18 cellular contexts compared by ENCODE assay signal in genomic region chr19:8262431-8262830, GRCh38. TPM values are rescaled to one million over a fixed set of nuclear protein-coding genes. Genes with fewer than 3 reads are reported as not detected.
DNase-seq lines count a peak whose midpoint lies in the region; ATAC-seq and TF ChIP-seq lines count a peak whose summit lies in the region.
"Had no signal": no experiment of that assay in that cellular context is flagged by ENCODE, and none has a peak within 500 bp of the region (broad histone marks: within the 10 kb centered on the region; RNA-seq: fewer than 3 reads in every experiment).

No MANE protein-coding gene starts in this region.

- no peak overlapping the region for H3K4me3 ChIP-seq in right lobe of liver
- H3K4me3 ChIP-seq in spleen = no peak overlapping the region
- H3K4me3 ChIP-seq: BLaER1 had no signal

- H3K9me3 Mint-ChIP-seq in WTC11 = peaks cover 9% of the 10 kb centered on the region; the same call in 1 of the 2 replicates
- H3K9me3 Mint-ChIP-seq in natural killer cell = no peaks in the 10 kb centered on the region
- H3K9me3 Mint-ChIP-seq: CD8-positive, alpha-beta T cell had no signal

- ATAC-seq in left cardiac atrium (no peak), right lobe of liver (no peak), HG02981 (IDR thresholded peaks at IDR 0.05; ENCODE audit: unreplicated experiment) (no peak), WTC11 (no peak), natural killer cell (no peak)
- ATAC-seq: CD8-positive, alpha-beta T cell had no signal

- no peaks in the 10 kb centered on the region; the same call in 1 of the 2 replicates for H3K27me3 Mint-ChIP-seq in WTC11 (ENCODE audit: low read depth)
- no peaks in the 10 kb centered on the region for H3K27me3 Mint-ChIP-seq in natural killer cell (ENCODE audit: low read depth in 2 of 2)

- H3K27ac Mint-ChIP-seq in WTC11 (no peak overlapping the region), natural killer cell (no peak overlapping the region)
- H3K27ac Mint-ChIP-seq: CD8-positive, alpha-beta T cell had no signal

- H3K27ac ChIP-seq in right lobe of liver (no peak overlapping the region), spleen (no peak overlapping the region)
- H3K27ac ChIP-seq: BLaER1 had no signal

- WGBS in right lobe of liver (ENCODE audit: insufficient coverage, low coverage, low lambda C conversion rate, missing lambda C conversion rate) = 89% methylated on average over 1 of the region's 6 CpGs
- 91 to 96% (median 95%) methylated on average over 6 of the region's 6 CpGs for WGBS in spleen, 5 donors

- H3K4me1 Mint-ChIP-seq in WTC11 (peaks cover 16% of the 10 kb centered on the region), natural killer cell (peaks cover 0 to 20% of the 10 kb centered on the region in 2 donors)

- intact Hi-C loops in cardiac septum (cut with DNase I) (no loop called here), left cardiac atrium (cut with DNase I) (loop anchor here in 1 of 2 donors (10.0 kb wide), 1 partner anchor 812 kb away; no protein-coding TSS in a partner anchor), right lobe of liver (cut with DNase I) (no loop called here), spleen (cut with DNase I; ENCODE audit: low total_unique reads) (no loop called here), natural killer cell (cut with micrococcal nuclease) (no loop called here)

- H3K4me3 Mint-ChIP-seq in WTC11 = no peak overlapping the region
- H3K4me3 Mint-ChIP-seq in natural killer cell = no peak overlapping the region
- H3K4me3 Mint-ChIP-seq: CD8-positive, alpha-beta T cell had no signal

- CTCF ChIA-PET in WTC11 (lab: Charles Lee) = no interaction called here

- POLR2A ChIA-PET in WTC11 (lab: Charles Lee) = interaction anchor here (0.6 kb wide), 1 partner anchor 63 kb away, joined by 5 read pairs; no protein-coding TSS in a partner anchor

- H3K9me3 ChIP-seq in right lobe of liver (no peaks in the 10 kb centered on the region), spleen (no peaks in the 10 kb centered on the region)
- H3K9me3 ChIP-seq: BLaER1 had no signal

- H3K27me3 ChIP-seq in right lobe of liver (no peaks in the 10 kb centered on the region), spleen (replicated peaks in 1 of 7) (no peaks in the 10 kb centered on the region)
- H3K27me3 ChIP-seq: BLaER1 had no signal

- TF ChIP-seq POLR2A in right lobe of liver (IDR thresholded peaks at IDR 0.05) (no peak), spleen (IDR thresholded peaks at IDR 0.05) (no peak)

- TF ChIP-seq CTCF in right lobe of liver (IDR thresholded peaks at IDR 0.05) (no peak), spleen (IDR thresholded peaks at IDR 0.05 in 8 of 11, conservative IDR thresholded peaks at IDR 0.05 in 3 of 11) (no peak), WTC11 (IDR thresholded peaks at IDR 0.05) (no peak), natural killer cell (IDR thresholded peaks at IDR 0.05) (no peak)

- DNase-seq in cardiac septum (ENCODE audit: low spot score) (peak; percentile 19), left cardiac atrium (no peak), right lobe of liver (peak in 2 of 3 donors; percentile 25 to 38), spleen (peak; percentile 22), WTC11 (ENCODE audit: low spot score) (no peak), natural killer cell (no peak)
- no peak for DNase-seq in activated naive CD4-positive, alpha-beta T cell treated with Interleukin-2 at 50 U/mL for 16 hours
- DNase-seq: KG1, MV-4-11, NCI-H1417 treated with DMSO at 0.1 percent for 48 hours, NCI-H187 treated with DMSO at 0.1 percent for 48 hours, NCI-H226, NCI-H524, NCI-H82, SHP77 had no signal

- no peaks in the 10 kb centered on the region for H3K4me1 ChIP-seq in right lobe of liver
- peaks cover 0 to 9% (median 0%) of the 10 kb centered on the region in 6 donors for H3K4me1 ChIP-seq in spleen

- H3K36me3 ChIP-seq in right lobe of liver = peaks cover 0 to 11% (median 3%) of the 10 kb centered on the region in 4 donors
- peaks cover 0 to 51% (median 18%) of the 10 kb centered on the region in 6 donors for H3K36me3 ChIP-seq in spleen

- peaks cover 24% of the 10 kb centered on the region for H3K36me3 Mint-ChIP-seq in WTC11
- H3K36me3 Mint-ChIP-seq in natural killer cell = no peaks in the 10 kb centered on the region

TF ChIP-seq in WTC11, 78 proteins besides CTCF, POLR2A, EP300 and RAD21 (continues in another document):
- TF ChIP-seq CREB1 (CRISPR knock-in tag; IDR thresholded peaks at IDR 0.05) = no peak
- TF ChIP-seq STAT6 (CRISPR knock-in tag; conservative IDR thresholded peaks at IDR 0.05; ENCODE audit: low read depth) = no peak
- TF ChIP-seq FOXK1 (CRISPR knock-in tag; IDR thresholded peaks at IDR 0.05) = no peak
- no peak for TF ChIP-seq FOXJ3 (CRISPR knock-in tag; IDR thresholded peaks at IDR 0.05; ENCODE audit: borderline replicate concordance)
- no peak for TF ChIP-seq IRF2 (CRISPR knock-in tag; IDR thresholded peaks at IDR 0.05; ENCODE audit: borderline replicate concordance, low read depth)
- no peak for TF ChIP-seq TEAD4 (CRISPR knock-in tag; IDR thresholded peaks at IDR 0.05)
- no peak for TF ChIP-seq PRDM15 (CRISPR knock-in tag; IDR thresholded peaks at IDR 0.05)
- no peak for TF ChIP-seq ZNF396 (CRISPR knock-in tag; IDR thresholded peaks at IDR 0.05; ENCODE audit: borderline replicate concordance)
- no peak for TF ChIP-seq TCF7 (CRISPR knock-in tag; IDR thresholded peaks at IDR 0.05; ENCODE audit: low read depth)

RNA-seq across cellular contexts. Expression of gene CD320, which starts 45.7 kb away (rescaled TPM):
- total RNA-seq in cardiac septum = 15.8 TPM
- total RNA-seq in left cardiac atrium = 10 to 100 TPM; 33.6 to 40.8 TPM
- total RNA-seq in right lobe of liver = 10 to 100 TPM in 5 of 6 experiments, 1 to 10 TPM in 1; 8.8 to 43.2 (median 11.5) TPM
- 100 to 1,000 TPM in 1 of 7 donors, 10 to 100 TPM in 6; 35.8 to 131 (median 73.3) TPM for total RNA-seq in spleen
- 10 to 100 TPM; 26.6 to 34.3 (median 28.1) TPM for polyA plus RNA-seq in spleen
- total RNA-seq in WTC11 (2021) = 107 to 121 TPM (median 114 TPM) in 3 replicates
- total RNA-seq in natural killer cell = 10 to 100 TPM; 17.0 to 47.1 (median 38.7) TPM

RNA-seq across cellular contexts. Expression of gene CERS4, which starts 53.3 kb away (rescaled TPM):
- 24.1 TPM for total RNA-seq in cardiac septum
- 10 to 100 TPM; 13.8 to 17.3 TPM for total RNA-seq in left cardiac atrium
- 10 to 100 TPM; 38.6 to 75.4 (median 58.3) TPM for total RNA-seq in right lobe of liver
- total RNA-seq in spleen = 10 to 100 TPM; 27.7 to 46.3 (median 40.7) TPM
- 10 to 100 TPM; 43.2 to 49.2 (median 44.1) TPM for polyA plus RNA-seq in spleen
- total RNA-seq in WTC11 (2021) = 116 to 153 TPM (median 150 TPM) in 3 replicates
- total RNA-seq in natural killer cell = 10 to 100 TPM; 50.0 to 70.8 (median 69.8) TPM

RNA-seq across cellular contexts. Expression of gene NDUFA7, which starts 58.7 kb away (rescaled TPM):
- total RNA-seq in cardiac septum (94.0 TPM), left cardiac atrium (10 to 100 TPM; 65.3 to 83.8 TPM), right lobe of liver (10 to 100 TPM; 20.8 to 60.5 (median 25.9) TPM), spleen (10 to 100 TPM; 14.6 to 43.2 (median 28.0) TPM), WTC11 (2021) (76.4 to 101 TPM (median 91.9 TPM) in 3 replicates), natural killer cell (10 to 100 TPM; 19.3 to 28.5 (median 28.4) TPM)
- 100 to 1,000 TPM in 1 of 3 donors, 10 to 100 TPM in 2; 95.1 to 131 (median 99.6) TPM for polyA plus RNA-seq in spleen

RNA-seq across cellular contexts. Expression of gene RPS28, which starts 58.9 kb away (rescaled TPM):
- total RNA-seq in cardiac septum (669 TPM), left cardiac atrium (1,000 to 10,000 TPM; 1,064 to 1,153 TPM), right lobe of liver (100 to 1,000 TPM; 147 to 669 (median 564) TPM), spleen (1,000 to 10,000 TPM in 4 of 7 donors, 100 to 1,000 TPM in 3; 356 to 1,972 (median 1,411) TPM), WTC11 (2021) (2,082 to 2,373 TPM (median 2,292 TPM) in 3 replicates), natural killer cell (1,000 to 10,000 TPM; 1,133 to 1,486 (median 1,403) TPM)
- 1,000 to 10,000 TPM; 1,207 to 2,442 (median 2,131) TPM for polyA plus RNA-seq in spleen

Comparison
In these comparisons a context has a peak if more than half of its experiments do, and no peak if none do; other contexts are left out.
1. DNase-seq: peak in cardiac septum (single experiment), right lobe of liver (2 of 3) and spleen (single experiment); none in left cardiac atrium (single experiment), activated naive CD4-positive, alpha-beta T cell treated with Interleukin-2 at 50 U/mL for 16 hours (single experiment), WTC11 (single experiment) and natural killer cell (single experiment).